Comparison of ENCODE assay signal across 30 cellular contexts in genomic region chr18:39244242-39244641, GRCh38.
"Had no signal": no experiment of that assay in that cellular context is flagged by ENCODE, and none has a peak within 500 bp of the region (broad histone marks: within the 10 kb centered on the region; RNA-seq: fewer than 3 reads in every experiment).

No MANE protein-coding gene starts in this region.

- H3K27ac ChIP-seq: ascending aorta, cardiac muscle cell, VCaP had no signal

- ATAC-seq: activated CD8-positive, alpha-beta memory T cell treated with anti-CD3 and anti-CD28 coated beads, Interleukin-2, amount 10 ng/mL, durations not matched to agents 7 days and 5 days; activated CD8-positive, alpha-beta T cell treated with anti-CD3 and anti-CD28 coated beads, Interleukin-2, amount 10 ng/mL, durations not matched to agents 7 days and 5 days; activated naive CD8-positive, alpha-beta T cell treated with anti-CD3 and anti-CD28 coated beads, Interleukin-2, amount 50 U/mL, for 24 hours had no signal

- H3K4me3 ChIP-seq: ascending aorta, cardiac muscle cell had no signal

- FAIRE-seq: bronchial epithelial cell had no signal

- H3K36me3 ChIP-seq: ascending aorta, cardiac muscle cell had no signal

- H3K9me3 ChIP-seq: ascending aorta had no signal

- H3K27me3 ChIP-seq: ascending aorta, cardiac muscle cell had no signal

- H3K4me1 ChIP-seq: ascending aorta had no signal

- DNase-seq: activated B cell treated with CpG ODN at 0.5 μM for 24 hours; activated CD4-positive, alpha-beta memory T cell treated with anti-CD3 and anti-CD28 coated beads, Interleukin-2, amount 10 ng/mL, durations not matched to agents 7 days and 5 days; activated CD4-positive, alpha-beta T cell treated with anti-CD3 and anti-CD28 coated beads for 4 hours; activated CD4-positive, alpha-beta T cell treated with anti-CD3 and anti-CD28 coated beads, Interleukin-2, amount 10 ng/mL, durations not matched to agents 24 days and 14 days; activated CD4-positive, alpha-beta T cell treated with anti-CD3 and anti-CD28 coated beads, Interleukin-2, amount 50 U/mL, for 1 hour; activated CD4-positive, alpha-beta T cell treated with anti-CD3 and anti-CD28 coated beads, Interleukin-2, amount 50 U/mL, for 4 hours; activated CD4-positive, CD25-positive, alpha-beta regulatory T cell treated with anti-CD3 and anti-CD28 coated beads, Interleukin-2, amount 50 U/mL, for 72 hours; activated CD8-positive, alpha-beta memory T cell treated with anti-CD3 and anti-CD28 coated beads for 24 hours; activated CD8-positive, alpha-beta memory T cell treated with anti-CD3 and anti-CD28 coated beads, Interleukin-2, amount 10 ng/mL, durations not matched to agents 7 days and 5 days; activated CD8-positive, alpha-beta memory T cell treated with anti-CD3 and anti-CD28 coated beads, Interleukin-2, amount 50 U/mL, for 48 hours; activated CD8-positive, alpha-beta T cell treated with anti-CD3 and anti-CD28 coated beads, Interleukin-2, amount 10 ng/mL, durations not matched to agents 7 days and 5 days; activated effector memory CD4-positive, alpha-beta T cell treated with Interleukin-2 at 50 U/mL for 16 hours; activated gamma-delta T cell; activated naive CD4-positive, alpha-beta T cell treated with anti-CD3 and anti-CD28 coated beads, Interleukin-2, amount 10 ng/mL, durations not matched to agents 7 days and 5 days; activated naive CD4-positive, alpha-beta T cell treated with Interleukin-2 at 50 U/mL for 16 hours; activated naive CD8-positive, alpha-beta T cell treated with anti-CD3 and anti-CD28 coated beads, Interleukin-2, amount 10 ng/mL, durations not matched to agents 7 days and 5 days; activated naive CD8-positive, alpha-beta T cell treated with anti-CD3 and anti-CD28 coated beads, Interleukin-2, amount 50 U/mL, for 24 hours; activated T-cell treated with anti-CD3 and anti-CD28 coated beads, Interleukin-2, amount 50 U/mL, for 24 hours; activated T-cell treated with anti-CD3 and anti-CD28 coated beads, Interleukin-2, amount 50 U/mL, for 48 hours; amygdala; anterior cingulate cortex; caudate nucleus; cerebellar nuclear complex; T-helper 1 cell; T-helper 2 cell; T-helper 9 cell had no signal
